In the genomic region with DNA sequence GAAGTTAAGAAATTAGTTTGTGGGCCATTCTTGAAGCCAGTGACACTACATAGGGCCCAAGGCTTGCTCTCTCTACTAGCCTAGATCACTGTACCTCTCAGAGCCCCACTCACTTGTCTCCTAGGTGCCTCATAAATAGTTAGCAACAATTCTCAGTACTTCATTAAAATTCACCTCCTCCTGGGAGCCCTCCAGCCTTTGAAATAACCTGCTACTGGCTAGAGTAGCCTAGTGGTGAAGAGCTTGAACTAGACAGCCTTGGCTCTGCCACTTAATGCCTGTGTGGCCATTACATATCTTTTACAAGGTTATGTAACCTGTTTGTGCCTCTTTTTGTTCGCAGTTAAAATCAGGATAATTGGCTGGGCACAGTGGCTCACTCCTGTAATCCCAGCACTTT, we compare ENCODE assay signal across 27 cellular contexts.
"Had no signal": no experiment of that assay in that cellular context is flagged by ENCODE, and none has a peak within 500 bp of the region (broad histone marks: within the 10 kb centered on the region; RNA-seq: fewer than 3 reads in every experiment).

No MANE protein-coding gene starts in this region.

- DNase-seq: colonic mucosa; cortex of kidney; effector CD8-positive, alpha-beta T cell; effector memory CD8-positive, alpha-beta T cell; endodermal cell; erythroblast; esophagus squamous epithelium; foreskin fibroblast; foreskin melanocyte; gastrocnemius medialis; heart left ventricle; hypothalamus; left cardiac atrium; left lung; left ventricle myocardium superior; lower lobe of right lung; mesendoderm; midbrain; naive thymus-derived CD4-positive, alpha-beta T cell; natural killer cell had no signal

- H3K27ac Mint-ChIP-seq: dendritic cell treated with granulocyte-macrophage colony-stimulating factor and Interleukin-4, amounts not matched to agents 40 ng/mL and 50 ng/mL, for 4 days; effector memory CD8-positive, alpha-beta T cell; endodermal cell; natural killer cell had no signal

- H3K4me1 Mint-ChIP-seq: natural killer cell had no signal

- H3K4me2 ChIP-seq: hepatocyte had no signal

- H3K27me3 ChIP-seq: colonic mucosa, esophagus squamous epithelium, gastrocnemius medialis, heart left ventricle, hepatocyte, left lung had no signal

- H3K27me3 Mint-ChIP-seq: dendritic cell treated with granulocyte-macrophage colony-stimulating factor and Interleukin-4, amounts not matched to agents 40 ng/mL and 50 ng/mL, for 4 days; effector memory CD8-positive, alpha-beta T cell; naive thymus-derived CD4-positive, alpha-beta T cell had no signal

- H3K36me3 ChIP-seq: colonic mucosa, esophagus squamous epithelium, gastrocnemius medialis, heart left ventricle, left lung, lower lobe of right lung had no signal

- H3K4me3 Mint-ChIP-seq: dendritic cell treated with granulocyte-macrophage colony-stimulating factor and Interleukin-4, amounts not matched to agents 40 ng/mL and 50 ng/mL, for 4 days; effector memory CD8-positive, alpha-beta T cell; endodermal cell; naive thymus-derived CD4-positive, alpha-beta T cell; natural killer cell had no signal

- H2AFZ ChIP-seq: hepatocyte had no signal

- ATAC-seq: effector memory CD8-positive, alpha-beta T cell; esophagus mucosa; gastrocnemius medialis; heart left ventricle; left cardiac atrium; left lung; left ventricle myocardium superior; lower lobe of right lung; naive thymus-derived CD4-positive, alpha-beta T cell; natural killer cell had no signal

- H3K9me3 ChIP-seq: colonic mucosa, gastrocnemius medialis, left lung had no signal

- H3K4me3 ChIP-seq: colonic mucosa, esophagus squamous epithelium, gastrocnemius medialis, heart left ventricle, hepatocyte, left lung, lower lobe of right lung had no signal

- H3K4me1 ChIP-seq: colonic mucosa, esophagus squamous epithelium, left lung, lower lobe of right lung had no signal

- FAIRE-seq: endometrium, islet of Langerhans, keratinocyte had no signal

- H3K27ac ChIP-seq: colonic mucosa, epithelial cell of prostate, esophagus squamous epithelium, gastrocnemius medialis, heart left ventricle, hepatocyte, left lung, lower lobe of right lung had no signal
